In the genomic region with DNA sequence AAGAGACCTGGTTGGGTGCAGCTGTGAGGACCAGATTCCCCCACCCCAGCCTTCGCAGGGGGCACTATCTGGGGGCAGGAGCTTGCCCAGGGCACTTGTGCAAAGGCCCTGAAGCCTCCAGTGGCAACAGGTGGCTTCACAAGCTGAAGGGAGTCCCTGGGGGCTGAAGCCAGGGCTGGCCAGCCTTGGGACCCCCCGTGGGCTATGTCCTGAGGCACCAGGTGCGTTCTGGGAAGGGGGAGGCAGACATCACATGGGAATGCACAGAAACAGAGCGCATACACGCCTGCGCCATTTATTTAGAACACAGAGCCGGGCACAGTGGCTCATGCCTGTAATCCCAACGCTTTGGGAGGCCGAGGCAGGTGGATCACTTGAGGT, we compare ENCODE assay signal across 2 cellular contexts.
TF ChIP-seq lines count a peak whose summit lies in the region.

No MANE protein-coding gene starts in this region.

TF ChIP-seq in SK-N-SH, 30 proteins besides CTCF, POLR2A, EP300 and RAD21 (continued from another document):
- no peak for TF ChIP-seq GATA2 (CRISPR knock-in tag; IDR thresholded peaks at IDR 0.05)

TF ChIP-seq in SK-N-SH treated with all-trans-retinoic acid at 6 μM for 48 hours, 23 proteins besides CTCF, POLR2A, EP300 and RAD21 (continued from another document):
- TF ChIP-seq, protein P1, sequence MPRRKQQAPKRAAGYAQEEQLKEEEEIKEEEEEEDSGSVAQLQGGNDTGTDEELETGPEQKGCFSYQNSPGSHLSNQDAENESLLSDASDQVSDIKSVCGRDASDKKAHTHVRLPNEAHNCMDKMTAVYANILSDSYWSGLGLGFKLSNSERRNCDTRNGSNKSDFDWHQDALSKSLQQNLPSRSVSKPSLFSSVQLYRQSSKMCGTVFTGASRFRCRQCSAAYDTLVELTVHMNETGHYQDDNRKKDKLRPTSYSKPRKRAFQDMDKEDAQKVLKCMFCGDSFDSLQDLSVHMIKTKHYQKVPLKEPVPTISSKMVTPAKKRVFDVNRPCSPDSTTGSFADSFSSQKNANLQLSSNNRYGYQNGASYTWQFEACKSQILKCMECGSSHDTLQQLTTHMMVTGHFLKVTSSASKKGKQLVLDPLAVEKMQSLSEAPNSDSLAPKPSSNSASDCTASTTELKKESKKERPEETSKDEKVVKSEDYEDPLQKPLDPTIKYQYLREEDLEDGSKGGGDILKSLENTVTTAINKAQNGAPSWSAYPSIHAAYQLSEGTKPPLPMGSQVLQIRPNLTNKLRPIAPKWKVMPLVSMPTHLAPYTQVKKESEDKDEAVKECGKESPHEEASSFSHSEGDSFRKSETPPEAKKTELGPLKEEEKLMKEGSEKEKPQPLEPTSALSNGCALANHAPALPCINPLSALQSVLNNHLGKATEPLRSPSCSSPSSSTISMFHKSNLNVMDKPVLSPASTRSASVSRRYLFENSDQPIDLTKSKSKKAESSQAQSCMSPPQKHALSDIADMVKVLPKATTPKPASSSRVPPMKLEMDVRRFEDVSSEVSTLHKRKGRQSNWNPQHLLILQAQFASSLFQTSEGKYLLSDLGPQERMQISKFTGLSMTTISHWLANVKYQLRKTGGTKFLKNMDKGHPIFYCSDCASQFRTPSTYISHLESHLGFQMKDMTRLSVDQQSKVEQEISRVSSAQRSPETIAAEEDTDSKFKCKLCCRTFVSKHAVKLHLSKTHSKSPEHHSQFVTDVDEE (CRISPR knock-in tag; IDR thresholded peaks at IDR 0.05) = no peak
- TF ChIP-seq RARB (CRISPR knock-in tag; IDR thresholded peaks at IDR 0.05) = no peak
- TF ChIP-seq SNAI2 (CRISPR knock-in tag; IDR thresholded peaks at IDR 0.05) = no peak
- TF ChIP-seq, protein P2, sequence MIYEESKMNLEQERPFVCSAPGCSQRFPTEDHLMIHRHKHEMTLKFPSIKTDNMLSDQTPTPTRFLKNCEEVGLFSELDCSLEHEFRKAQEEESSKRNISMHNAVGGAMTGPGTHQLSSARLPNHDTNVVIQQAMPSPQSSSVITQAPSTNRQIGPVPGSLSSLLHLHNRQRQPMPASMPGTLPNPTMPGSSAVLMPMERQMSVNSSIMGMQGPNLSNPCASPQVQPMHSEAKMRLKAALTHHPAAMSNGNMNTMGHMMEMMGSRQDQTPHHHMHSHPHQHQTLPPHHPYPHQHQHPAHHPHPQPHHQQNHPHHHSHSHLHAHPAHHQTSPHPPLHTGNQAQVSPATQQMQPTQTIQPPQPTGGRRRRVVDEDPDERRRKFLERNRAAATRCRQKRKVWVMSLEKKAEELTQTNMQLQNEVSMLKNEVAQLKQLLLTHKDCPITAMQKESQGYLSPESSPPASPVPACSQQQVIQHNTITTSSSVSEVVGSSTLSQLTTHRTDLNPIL (CRISPR knock-in tag; IDR thresholded peaks at IDR 0.05; ENCODE audit: low read depth) = no peak
